Comparison of ENCODE assay signal across 1 cellular context in the genomic region with DNA sequence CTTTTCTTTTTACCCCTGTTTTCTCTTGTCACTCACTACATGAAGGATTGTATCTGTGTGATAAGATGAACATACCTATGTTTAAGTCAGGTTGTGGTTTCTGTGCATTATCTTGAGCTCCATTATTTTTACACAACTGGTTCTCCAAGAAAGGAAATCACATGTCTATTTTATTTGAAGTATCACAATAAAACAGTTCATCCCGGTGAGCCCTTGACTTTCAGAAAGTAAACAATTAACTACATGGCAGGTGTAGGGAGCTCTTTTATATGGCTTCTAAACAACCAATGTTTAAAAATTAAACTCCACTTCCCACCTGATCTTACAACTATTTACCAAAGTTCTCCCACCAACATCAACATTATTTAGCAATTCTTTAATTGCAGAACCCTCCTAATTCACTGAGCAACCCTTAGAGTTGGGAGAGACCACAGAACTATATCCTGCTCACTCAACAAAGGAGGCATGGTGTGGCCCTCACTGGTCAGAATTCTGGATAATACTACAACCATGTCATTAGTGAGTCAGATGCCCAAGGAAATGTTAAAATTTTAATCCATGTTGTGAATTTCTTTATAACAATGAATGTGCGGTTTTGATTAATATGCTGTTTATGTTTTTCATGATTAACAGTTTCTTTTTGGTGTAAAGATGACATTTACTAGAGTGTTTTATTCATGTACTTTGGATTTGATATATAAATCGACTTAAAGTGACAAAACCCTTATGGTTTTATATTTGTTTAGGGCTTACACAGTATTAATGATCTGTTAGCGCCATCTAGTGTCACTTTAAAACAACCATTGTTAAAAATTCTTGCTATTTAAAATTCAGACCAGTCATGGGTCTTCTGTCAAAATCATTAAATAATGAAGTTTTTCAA.
TF ChIP-seq lines count a peak whose summit lies in the region.

No MANE protein-coding gene starts in this region.

TF ChIP-seq in IMR-90, 13 proteins besides CTCF, POLR2A, EP300 and RAD21:
- TF ChIP-seq NFE2L2 (IDR thresholded peaks at IDR 0.05; ENCODE audit: low read depth, low read length) = no peak
- no peak for TF ChIP-seq FOS (IDR thresholded peaks at IDR 0.05; ENCODE audit: low read depth, low read length)
- TF ChIP-seq, protein P1, sequence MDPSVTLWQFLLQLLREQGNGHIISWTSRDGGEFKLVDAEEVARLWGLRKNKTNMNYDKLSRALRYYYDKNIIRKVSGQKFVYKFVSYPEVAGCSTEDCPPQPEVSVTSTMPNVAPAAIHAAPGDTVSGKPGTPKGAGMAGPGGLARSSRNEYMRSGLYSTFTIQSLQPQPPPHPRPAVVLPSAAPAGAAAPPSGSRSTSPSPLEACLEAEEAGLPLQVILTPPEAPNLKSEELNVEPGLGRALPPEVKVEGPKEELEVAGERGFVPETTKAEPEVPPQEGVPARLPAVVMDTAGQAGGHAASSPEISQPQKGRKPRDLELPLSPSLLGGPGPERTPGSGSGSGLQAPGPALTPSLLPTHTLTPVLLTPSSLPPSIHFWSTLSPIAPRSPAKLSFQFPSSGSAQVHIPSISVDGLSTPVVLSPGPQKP (IDR thresholded peaks at IDR 0.05; ENCODE audit: borderline replicate concordance, low read depth, low read length) = no peak
- no peak for TF ChIP-seq BHLHE40 (IDR thresholded peaks at IDR 0.05; ENCODE audit: low read depth, low read length)
- no peak for TF ChIP-seq RFX5 (IDR thresholded peaks at IDR 0.05; ENCODE audit: low read depth, low read length)
- TF ChIP-seq SMC3 (IDR thresholded peaks at IDR 0.05; ENCODE audit: low read depth, low read length) = peak; percentile 45; the same call in 1 of the 2 replicates
